In genomic region chr3:33096103-33096868, GRCh38 we compare ENCODE assay signal across 8 cellular contexts. TPM values are rescaled to one million over a fixed set of nuclear protein-coding genes. Genes with fewer than 3 reads are reported as not detected.
A peak's percentile ranks its signal among the peaks of the same experiment; 100 is the strongest.
DNase-seq lines count a peak whose midpoint lies in the region; ATAC-seq and TF ChIP-seq lines count a peak whose summit lies in the region.

No MANE protein-coding gene starts in this region.

- H3K9ac ChIP-seq in H9 (ENCODE audit: extremely low read depth, insufficient read length, low read length) (peak overlapping the region; percentile 29), Loucy (ENCODE audit: low read depth, low read length, poor library complexity, severe bottlenecking) (peak overlapping the region; percentile 85)

- H3K4me3 ChIP-seq in GM12875 (ENCODE audit: low read depth, low read length) (peak overlapping the region; percentile 86), Loucy (ENCODE audit: low read length, poor library complexity, severe bottlenecking) (peak overlapping the region; percentile 99)

- no peak overlapping the region for H4K8ac ChIP-seq in H9 (replicated peaks; ENCODE audit: insufficient read length, low read depth, low read length)

- H3K4me2 ChIP-seq in H9 (ENCODE audit: insufficient read depth, insufficient read length, low read length) (peak overlapping the region; percentile 69), Loucy (ENCODE audit: low read depth, low read length, poor library complexity, severe bottlenecking) (peak overlapping the region; percentile 77)

- no peak overlapping the region for H2BK120ac ChIP-seq in H9 (ENCODE audit: low read depth, low read length, poor library complexity, severe bottlenecking)

- H3K4me1 Mint-ChIP-seq in H9 = peaks cover 10 to 17% of the 10 kb centered on the region in 2 experiments
- H3K4me1 Mint-ChIP-seq in activated CD4-positive, alpha-beta T cell treated with anti-CD3 and anti-CD28 coated beads for 36 hours = peaks cover 40% of the 10 kb centered on the region

- H3K9me3 ChIP-seq in H9 (ENCODE audit: control insufficient read depth, low read depth, low read length) = no peaks in the 10 kb centered on the region
- H3K9me3 ChIP-seq in Loucy (ENCODE audit: insufficient read depth, low read depth, low read length) = no peaks in the 10 kb centered on the region

- no peak overlapping the region for H2AFZ ChIP-seq in H9 (ENCODE audit: low read length)
- peak overlapping the region; percentile 93 for H2AFZ ChIP-seq in Loucy (ENCODE audit: low read length)

- H4K91ac ChIP-seq in H9 (ENCODE audit: insufficient read length, low read depth, low read length) = no peak overlapping the region

- no peaks in the 10 kb centered on the region for H3K36me3 ChIP-seq in Loucy (ENCODE audit: insufficient read depth, low read length)

- H3K27me3 Mint-ChIP-seq in H9 (ENCODE audit: low read depth) = no peaks in the 10 kb centered on the region
- H3K27me3 Mint-ChIP-seq in activated CD4-positive, alpha-beta T cell treated with anti-CD3 and anti-CD28 coated beads for 36 hours = no peaks in the 10 kb centered on the region

- H3K4ac ChIP-seq in H9 (ENCODE audit: low read depth, low read length) = no peak overlapping the region

- no peaks in the 10 kb centered on the region for H3K9me2 ChIP-seq in Loucy (replicated peaks; ENCODE audit: low read depth, low read length)

- no peaks in the 10 kb centered on the region; the same call in 1 of the 2 replicates for H3F3A ChIP-seq in Loucy (ENCODE audit: low read depth)

- ATAC-seq in activated CD4-positive, alpha-beta T cell treated with anti-CD3 and anti-CD28 coated beads for 36 hours = peak; percentile 46

- no peak for TF ChIP-seq CTCF in GM12875 (IDR thresholded peaks at IDR 0.05; ENCODE audit: borderline replicate concordance, insufficient read depth, low read depth, low read length)
- no peak for TF ChIP-seq CTCF in H9 (conservative IDR thresholded peaks at IDR 0.05)
- TF ChIP-seq CTCF in Loucy (conservative IDR thresholded peaks at IDR 0.05; ENCODE audit: low read length) = no peak

- intact Hi-C loops in activated CD4-positive, alpha-beta T cell treated with anti-CD3 and anti-CD28 coated beads for 36 hours (cut with DNase I, micrococcal nuclease) = loop anchor here (1.0 to 10.0 kb wide), 4 partner anchors 149 to 621 kb away; partner anchors contain the start of genes CLASP2 (in 1 of the 2), TRIM71 (in 1 of the 2) and UBP1 (in 1 of the 2)

- H3K27ac ChIP-seq in H9 (ENCODE audit: insufficient read length, low read depth, low read length) = no peak overlapping the region
- H3K27ac ChIP-seq in cingulate gyrus (ENCODE audit: low read depth, low read length) = peak overlapping the region; percentile 83

- no peak overlapping the region for H3K23ac ChIP-seq in H9 (ENCODE audit: insufficient read length, low read depth, low read length)

- no peak overlapping the region for H2AK5ac ChIP-seq in H9 (ENCODE audit: insufficient read length, low read length)

- CTCF ChIA-PET in activated CD4-positive, alpha-beta T cell treated with anti-CD3 and anti-CD28 coated beads for 36 hours (lab: Charles Lee) = interaction anchor here (0.6 to 1.5 kb wide), 11 partner anchors 9 to 801 kb away, joined by 3 to 6 read pairs (median 4); no protein-coding TSS in a partner anchor

- no peak overlapping the region for H3T11ph ChIP-seq in H9 (ENCODE audit: low read length)

- H3K79me2 ChIP-seq in H9 (ENCODE audit: insufficient read depth, low read length) = peaks cover 9% of the 10 kb centered on the region; the same call in 1 of the 2 replicates
- H3K79me2 ChIP-seq in Loucy (ENCODE audit: insufficient read depth, low read length) = peaks cover 47% of the 10 kb centered on the region

- no peak overlapping the region for H3K56ac ChIP-seq in H9 (ENCODE audit: insufficient read length, low read depth, low read length)

- H3K4me1 ChIP-seq in H9 (ENCODE audit: insufficient read depth, low read length) (no peaks in the 10 kb centered on the region; the same call in 1 of the 2 replicates), Loucy (ENCODE audit: insufficient read depth, low read length, poor library complexity, severe bottlenecking) (peaks cover 18% of the 10 kb centered on the region)

- DNase-seq in H9 (peak; percentile 47), left kidney (ENCODE audit: low read depth, low spot score) (peak; percentile 67)
- DNase-seq in activated CD4-positive, alpha-beta T cell treated with anti-CD3 and anti-CD28 coated beads for 36 hours = peak; percentile 66
- peak; percentile 54 for DNase-seq in stimulated activated CD4-positive, alpha-beta T cell treated with anti-CD3 and anti-CD28 coated beads, Interleukin-4, amount 100 ng/mL, for 1 hour
- DNase-seq in effector CD8-positive, alpha-beta T cell (lab: John Stamatoyannopoulos, UW) = no peak

- POLR2A ChIA-PET in activated CD4-positive, alpha-beta T cell treated with anti-CD3 and anti-CD28 coated beads for 36 hours (lab: Charles Lee) = interaction anchor here (0.5 to 0.7 kb wide), 2 partner anchors 20 to 75 kb away, joined by 3 to 6 read pairs; no protein-coding TSS in a partner anchor

- peak overlapping the region in 2 of 3 experiments; percentile 44 to 85; a peak in 2 of 7 replicates for H3K27ac Mint-ChIP-seq in H9
- peak overlapping the region; percentile 92 for H3K27ac Mint-ChIP-seq in activated CD4-positive, alpha-beta T cell treated with anti-CD3 and anti-CD28 coated beads for 36 hours

- no peaks in the 10 kb centered on the region; the same call in 1 of the 2 replicates for H3K27me3 ChIP-seq in H9 (ENCODE audit: insufficient read depth, low read length)
- no peaks in the 10 kb centered on the region for H3K27me3 ChIP-seq in Loucy (ENCODE audit: insufficient read depth, low read length, poor library complexity, severe bottlenecking)

- no peak overlapping the region for H3K14ac ChIP-seq in H9 (ENCODE audit: insufficient read depth, low read length)

- no peak overlapping the region for H2BK5ac ChIP-seq in H9 (ENCODE audit: insufficient read length, low read length)

- peaks cover 6% of the 10 kb centered on the region for H3K23me2 ChIP-seq in H9 (ENCODE audit: insufficient read length, low read depth, low read length, poor library complexity, severe bottlenecking)

- H3K36me3 Mint-ChIP-seq in H9 (ENCODE audit: insufficient read depth in 1 of 3, low read depth in 3 of 3) = peaks cover 10 to 20% (median 17%) of the 10 kb centered on the region in 3 experiments; a peak in 6 of 7 replicates
- peaks cover 32% of the 10 kb centered on the region for H3K36me3 Mint-ChIP-seq in activated CD4-positive, alpha-beta T cell treated with anti-CD3 and anti-CD28 coated beads for 36 hours (ENCODE audit: low read depth)

- peak overlapping the region; percentile 94 to 96 for H3K4me3 Mint-ChIP-seq in H9
- H3K4me3 Mint-ChIP-seq in activated CD4-positive, alpha-beta T cell treated with anti-CD3 and anti-CD28 coated beads for 36 hours = peak overlapping the region; percentile 99

- H3K9me3 Mint-ChIP-seq in H9 = no peaks in the 10 kb centered on the region
- H3K9me3 Mint-ChIP-seq in activated CD4-positive, alpha-beta T cell treated with anti-CD3 and anti-CD28 coated beads for 36 hours (ENCODE audit: low read depth) = no peaks in the 10 kb centered on the region

- H2BK15ac ChIP-seq in H9 (ENCODE audit: low read depth, low read length) = no peak overlapping the region

- no peak overlapping the region for H3K18ac ChIP-seq in H9 (ENCODE audit: insufficient read length, low read depth, low read length)

- no CpG with 5 or more reads among the region's 51 CpGs for WGBS in H9 (ENCODE audit: extremely low coverage, insufficient read length, low lambda C conversion rate)

- H4K20me1 ChIP-seq in H9 (ENCODE audit: control insufficient read depth, insufficient read depth, insufficient read length) (no peaks in the 10 kb centered on the region), Loucy (ENCODE audit: insufficient read depth, low read length, poor library complexity, severe bottlenecking) (peaks cover 19% of the 10 kb centered on the region)

- no peak overlapping the region for H2BK20ac ChIP-seq in H9 (ENCODE audit: low read depth, low read length, poor library complexity, severe bottlenecking)

- no peak overlapping the region for H4K5ac ChIP-seq in H9 (ENCODE audit: insufficient read length, low read depth, low read length)

- H2BK12ac ChIP-seq in H9 (ENCODE audit: insufficient read length, low read depth, low read length) = no peak overlapping the region

- peaks cover 6% of the 10 kb centered on the region for H3K79me1 ChIP-seq in H9 (ENCODE audit: insufficient read depth, low read depth, low read length, poor library complexity, severe bottlenecking)

RNA-seq across cellular contexts. Expression of gene GLB1, which starts 0.7 kb away (rescaled TPM):
- 51.8 and 55.0 TPM in 2 replicates for total RNA-seq in H9 (2021)
- total RNA-seq in activated CD4-positive, alpha-beta T cell treated with anti-CD3 and anti-CD28 coated beads for 36 hours = 10 to 100 TPM; 44.2 to 48.9 TPM

RNA-seq across cellular contexts. Expression of gene TMPPE, which starts 0.7 kb away (rescaled TPM):
- 6.6 and 7.7 TPM in 2 replicates for total RNA-seq in H9 (2021)
- 1 to 10 TPM; 6.6 to 6.7 TPM for total RNA-seq in activated CD4-positive, alpha-beta T cell treated with anti-CD3 and anti-CD28 coated beads for 36 hours

RNA-seq across cellular contexts. Expression of gene CRTAP, which starts 17.5 kb away (rescaled TPM):
- total RNA-seq in H9 (2021) = 159 and 166 TPM in 2 replicates
- 10 to 100 TPM; 39.2 to 43.4 TPM for total RNA-seq in activated CD4-positive, alpha-beta T cell treated with anti-CD3 and anti-CD28 coated beads for 36 hours
